In the genomic region with DNA sequence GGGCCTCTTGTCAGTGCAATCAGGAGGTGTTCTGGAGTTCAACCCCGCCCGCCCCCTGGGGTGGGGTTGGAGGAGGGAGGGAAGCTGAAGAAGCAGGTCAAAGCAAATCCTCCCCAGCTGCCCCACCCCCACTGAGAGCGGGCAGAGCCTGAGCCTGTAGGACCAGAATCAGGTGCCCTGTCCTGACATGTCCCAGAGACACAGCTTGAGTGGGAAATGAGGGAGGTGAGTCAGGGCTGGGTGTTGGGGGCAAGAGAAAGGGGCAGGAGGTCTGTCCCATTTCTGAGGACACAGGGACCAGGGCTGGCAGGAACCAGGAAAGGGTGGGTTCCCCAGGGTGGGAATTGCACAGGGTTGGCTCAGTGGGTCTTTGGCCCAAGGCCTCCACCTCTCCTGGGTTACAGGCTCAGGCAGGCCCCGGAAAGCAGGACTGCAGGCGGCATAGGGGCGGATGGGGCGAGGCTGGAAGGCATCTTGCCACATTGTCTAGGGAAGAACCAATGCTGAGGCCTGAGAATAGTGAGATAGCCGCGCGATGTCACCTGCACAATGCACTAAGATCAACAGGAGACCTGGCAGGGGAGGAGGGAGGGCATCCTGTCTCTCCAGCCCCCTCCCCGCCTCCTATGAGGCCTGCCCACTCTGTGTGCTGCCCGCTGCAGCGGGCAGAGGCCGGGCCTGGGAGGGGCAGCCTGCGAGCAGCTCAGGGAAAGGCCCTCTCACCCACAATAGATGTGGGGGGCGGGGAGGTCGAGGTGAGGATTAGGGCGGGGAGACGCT, we compare ENCODE assay signal across 14 cellular contexts. TPM values are rescaled to one million over a fixed set of nuclear protein-coding genes. Genes with fewer than 3 reads are reported as not detected.
DNase-seq lines count a peak whose midpoint lies in the region; ATAC-seq, FAIRE-seq and TF ChIP-seq lines count a peak whose summit lies in the region.
"Had no signal": no experiment of that assay in that cellular context is flagged by ENCODE, and none has a peak within 500 bp of the region (broad histone marks: within the 10 kb centered on the region; RNA-seq: fewer than 3 reads in every experiment).

No MANE protein-coding gene starts in this region.

- H3K36me3 ChIP-seq in H1 (ENCODE audit: control insufficient read depth in 2 of 4, insufficient read depth in 4 of 4, low read length in 3 of 4) (no peaks in the 10 kb centered on the region), small intestine (ENCODE audit: control insufficient read depth in 2 of 2, insufficient read depth in 2 of 2, low read length in 2 of 2) (no peaks in the 10 kb centered on the region)
- H3K36me3 ChIP-seq: gastroesophageal sphincter had no signal

- no peak overlapping the region for H3K23ac ChIP-seq in H1 (ENCODE audit: insufficient read length)

- peaks cover 42 to 49% of the 10 kb centered on the region in 2 experiments for H4K20me1 ChIP-seq in H1 (replicated peaks in 1 of 2; ENCODE audit: control insufficient read depth in 1 of 2, insufficient read depth in 2 of 2, low read length in 2 of 2)

- no peak overlapping the region; the same call in 1 of the 2 replicates for H4K8ac ChIP-seq in H1 (ENCODE audit: extremely low read depth, insufficient read depth, low read length)

- no peak for TF ChIP-seq EP300 in H1 (IDR thresholded peaks at IDR 0.05; ENCODE audit: borderline replicate concordance in 1 of 2, low read depth in 2 of 2, low read length in 2 of 2)

- H3K27ac ChIP-seq in H1 (ENCODE audit: low read depth, low read length) (peak overlapping the region; percentile 43; the same call in 1 of the 2 replicates), small intestine (ENCODE audit: low read depth in 1 of 2, low read length in 1 of 2) (no peak overlapping the region)
- H3K27ac ChIP-seq: dorsolateral prefrontal cortex, gastroesophageal sphincter had no signal

- H4K91ac ChIP-seq in H1 (replicated peaks; ENCODE audit: insufficient read length, low read length): peak overlapping the region; percentile 85

- peaks cover 0 to 88% of the 10 kb centered on the region in 2 experiments; a peak in 3 of 4 replicates for H3K79me2 ChIP-seq in H1 (ENCODE audit: control insufficient read depth in 1 of 2, insufficient read depth in 2 of 2, low read length in 2 of 2)

- no peak for ATAC-seq in HG02798 (IDR thresholded peaks at IDR 0.05; ENCODE audit: poor library complexity, unreplicated experiment)
- ATAC-seq: gastroesophageal sphincter; naive thymus-derived CD4-positive, alpha-beta T cell had no signal

- H2BK15ac ChIP-seq in H1 (ENCODE audit: low read length): no peak overlapping the region

- no peak overlapping the region for H3K4me3 ChIP-seq in H1 (ENCODE audit: extremely low read depth in 1 of 4, insufficient read depth in 2 of 4, low read depth in 3 of 4, low read length in 4 of 4)
- H3K4me3 ChIP-seq in small intestine (ENCODE audit: low read depth in 1 of 2, low read length in 2 of 2): no peak overlapping the region
- H3K4me3 ChIP-seq: dorsolateral prefrontal cortex, gastroesophageal sphincter had no signal

- POLR2A ChIA-PET in H1 (lab: Charles Lee; ENCODE audit: partially characterized antibody): no interaction called here

- no peak overlapping the region for H3K56ac ChIP-seq in H1 (replicated peaks; ENCODE audit: insufficient read length, low read depth, low read length)

- DNase-seq in HPDE6-E6E7 (ENCODE audit: extremely low spot score): peak; percentile 92
- peak; percentile 15 for DNase-seq in NCI-H345 treated with DMSO at 0.1 percent for 48 hours (lab: John Stamatoyannopoulos, UW; ENCODE audit: unreplicated experiment)
- no peak for DNase-seq in H1 (ENCODE audit: low read depth in 1 of 2, low spot score in 2 of 2)
- DNase-seq in small intestine: peak; percentile 73
- DNase-seq in activated T-cell treated with anti-CD3 and anti-CD28 coated beads, Interleukin-2, amount 50 U/mL, for 1 hour: no peak
- no peak for DNase-seq in mesenteric fat pad (ENCODE audit: low spot score)
- DNase-seq: activated CD4-positive, alpha-beta T cell treated with anti-CD3 and anti-CD28 coated beads for 1 hour; activated T-cell treated with anti-CD3 and anti-CD28 coated beads, Interleukin-2, amount 50 U/mL, for 48 hours; anterior cingulate cortex; dorsolateral prefrontal cortex; naive thymus-derived CD4-positive, alpha-beta T cell; substantia nigra had no signal

- TF ChIP-seq CTCF in H1 (IDR thresholded peaks at IDR 0.05; ENCODE audit: control extremely low read depth in 1 of 3, insufficient read depth in 1 of 3, low read depth in 1 of 3, low read length in 3 of 3): no peak

- peak overlapping the region in 1 of 4 experiments; percentile 13; a peak in 3 of 7 replicates for H3K9ac ChIP-seq in H1 (replicated peaks in 1 of 4; ENCODE audit: extremely low read depth in 1 of 4, low read depth in 3 of 4, low read length in 3 of 4)

- WGBS in H1 (ENCODE audit: extremely low coverage in 1 of 2, insufficient coverage in 1 of 2, insufficient read length in 1 of 2, insufficient replicate concordance in 2 of 2, low coverage in 1 of 2, low lambda C conversion rate in 2 of 2, missing lambda C conversion rate in 1 of 2), 2 experiments: 68% methylated on average over 14 of the region's 19 CpGs; no CpG with 5 or more reads in 1 of the 2 experiments
- WGBS in small intestine, 3 donors: 14 to 68% (median 29%) methylated on average over 19 of the region's 19 CpGs

- no peak overlapping the region for H2AK5ac ChIP-seq in H1 (ENCODE audit: low read depth, low read length)

- CTCF ChIA-PET in H1 (lab: Charles Lee; ENCODE audit: partially characterized antibody): interaction anchor here (0.7 to 1.4 kb wide), 6 partner anchors 30 to 412 kb away, joined by 3 to 6 read pairs (median 3); no protein-coding TSS in a partner anchor

- TF ChIP-seq RAD21 in H1 (IDR thresholded peaks at IDR 0.05 in 1 of 2, conservative IDR thresholded peaks at IDR 0.05 in 1 of 2; ENCODE audit: low read depth in 2 of 2, low read length in 2 of 2): no peak

- peaks cover 10 to 55% (median 43%) of the 10 kb centered on the region in 4 experiments for H3K4me1 ChIP-seq in H1 (replicated peaks in 1 of 4; ENCODE audit: control insufficient read depth in 3 of 4, insufficient read depth in 4 of 4, low read length in 3 of 4)
- H3K4me1 ChIP-seq in small intestine (ENCODE audit: control insufficient read depth in 2 of 2, insufficient read depth in 1 of 2, low read depth in 1 of 2, low read length in 1 of 2): peaks cover 27 to 39% of the 10 kb centered on the region in 2 donors

- H4K5ac ChIP-seq in H1 (ENCODE audit: insufficient read length, low read depth, low read length): no peak overlapping the region

- H3K23me2 ChIP-seq in H1 (ENCODE audit: low read depth, low read length): no peaks in the 10 kb centered on the region

- no peak overlapping the region for H3K14ac ChIP-seq in H1 (ENCODE audit: insufficient read length)

- no peak overlapping the region for H2BK120ac ChIP-seq in H1 (replicated peaks; ENCODE audit: low read depth, low read length)

- H2BK20ac ChIP-seq in H1 (ENCODE audit: low read length): peak overlapping the region; percentile 21; the same call in 1 of the 2 replicates

- peak overlapping the region in 1 of 2 experiments; percentile 37; a peak in 3 of 4 replicates for H3K4me2 ChIP-seq in H1 (ENCODE audit: insufficient read depth in 1 of 2, low read depth in 2 of 2, low read length in 2 of 2)

- peak overlapping the region; percentile 82; the same call in 1 of the 2 replicates for H2BK12ac ChIP-seq in H1 (ENCODE audit: low read depth, low read length)

- peaks cover 29% of the 10 kb centered on the region for H3K79me1 ChIP-seq in H1 (ENCODE audit: low read depth, low read length)

- H3K27me3 ChIP-seq in H1 (replicated peaks in 1 of 4; ENCODE audit: control insufficient read depth in 3 of 4, extremely low read depth in 1 of 4, insufficient read depth in 3 of 4, low read length in 3 of 4) (no peaks in the 10 kb centered on the region), small intestine (ENCODE audit: control insufficient read depth in 2 of 2, insufficient read depth in 2 of 2, low read length in 2 of 2) (no peaks in the 10 kb centered on the region)
- H3K27me3 ChIP-seq: dorsolateral prefrontal cortex, gastroesophageal sphincter had no signal

- H3K9me3 ChIP-seq in H1 (ENCODE audit: insufficient read depth in 2 of 2, low read depth in 1 of 2, low read length in 1 of 2): no peaks in the 10 kb centered on the region
- H3K9me3 ChIP-seq in small intestine (ENCODE audit: control insufficient read depth, low read depth): no peaks in the 10 kb centered on the region
- H3K9me3 ChIP-seq: gastroesophageal sphincter had no signal

- FAIRE-seq in H1 (lab: Jason Lieb, UNC) (no peak), small intestine (lab: Jason Lieb, UNC) (no peak)

- H3K18ac ChIP-seq in H1 (ENCODE audit: extremely low read depth, low read length): no peak overlapping the region; the same call in 1 of the 2 replicates

- no peak overlapping the region for H2AFZ ChIP-seq in H1 (ENCODE audit: low read length)

- no peak for TF ChIP-seq POLR2A in H1 (IDR thresholded peaks at IDR 0.05; ENCODE audit: control extremely low read depth in 1 of 2, low read depth in 2 of 2, low read length in 2 of 2)

- H3K4ac ChIP-seq in H1 (replicated peaks; ENCODE audit: insufficient read length, low read depth, low read length): peak overlapping the region; percentile 33

- peak overlapping the region; percentile 55 for H2BK5ac ChIP-seq in H1 (ENCODE audit: low read depth, low read length)

TF ChIP-seq in H1, 55 proteins besides CTCF, POLR2A, EP300 and RAD21 (continues in another document):
- TF ChIP-seq ZNF274 (IDR thresholded peaks at IDR 0.05; ENCODE audit: borderline replicate concordance, extremely low read depth, low read length): no peak
- TF ChIP-seq SP4 (IDR thresholded peaks at IDR 0.05; ENCODE audit: low read length): no peak
- no peak for TF ChIP-seq JUND (IDR thresholded peaks at IDR 0.05; ENCODE audit: low read length)
- no peak for TF ChIP-seq TAF1 (IDR thresholded peaks at IDR 0.05; ENCODE audit: low read depth, low read length)
- no peak for TF ChIP-seq TBP (IDR thresholded peaks at IDR 0.05; ENCODE audit: low read depth, low read length)
- no peak for TF ChIP-seq GABPA (IDR thresholded peaks at IDR 0.05; ENCODE audit: borderline replicate concordance, insufficient read depth, low read length)
- no peak for TF ChIP-seq PHF8 (conservative IDR thresholded peaks at IDR 0.05; ENCODE audit: low read depth, low read length)
- TF ChIP-seq HDAC6 (IDR thresholded peaks at IDR 0.05; ENCODE audit: low read depth, low read length): no peak

RNA-seq across cellular contexts. Expression of a gene that starts 32.4 kb away (rescaled TPM):
- 97.6 and 97.7 TPM in 2 replicates for total RNA-seq in H1 (2021; fragmentation: NEBNext Ultra II Directional; extraction: Animal tissue kit (Norgen Biotek cat#: 25700))
- polyA plus RNA-seq in H1 (2011; rRNA removed): 43.2 and 63.0 TPM in 2 replicates
- polyA plus RNA-seq in H1 (2011; cell fraction: cytosol; rRNA removed): 43.8 TPM
- 74.6 TPM for polyA plus RNA-seq in H1 (2011; cell fraction: nucleus; rRNA removed)
- polyA plus RNA-seq in H1 (2012, experiment 1 of 2): 69.0 to 102 TPM (median 89.4 TPM) in 4 replicates
- 73.5 TPM for polyA plus RNA-seq in H1 (2012, experiment 2 of 2)
- 93.0 TPM for polyA plus RNA-seq in H1 (2013, experiment 1 of 2)
- polyA plus RNA-seq in H1 (2013, experiment 2 of 2): 97.4 TPM
- 104 and 120 TPM in 2 replicates for polyA minus RNA-seq in H1 (2011; rRNA and poly(A)+ RNA removed)
- polyA minus RNA-seq in H1 (2011; cell fraction: cytosol; rRNA and poly(A)+ RNA removed): 68.6 TPM
- 58.5 TPM for polyA minus RNA-seq in H1 (2011; cell fraction: nucleus; rRNA and poly(A)+ RNA removed)
- polyA plus RNA-seq in small intestine: 10 to 100 TPM in 1 of 3 donors, 1 to 10 TPM in 2; 2.7 to 32.8 (median 3.6) TPM
- total RNA-seq in mesenteric fat pad: 11.2 TPM

Comparison
In these comparisons a context has a peak if more than half of its experiments do, and no peak if none do; other contexts are left out.
1. DNase-seq: peak in HPDE6-E6E7 (single experiment), NCI-H345 treated with DMSO at 0.1 percent for 48 hours (single experiment) and small intestine (single experiment); none in H1 (0 of 2), activated T-cell treated with anti-CD3 and anti-CD28 coated beads, Interleukin-2, amount 50 U/mL, for 1 hour (single experiment) and mesenteric fat pad (single experiment).